ENCODE assay signal across 1 cellular context in the genomic region with DNA sequence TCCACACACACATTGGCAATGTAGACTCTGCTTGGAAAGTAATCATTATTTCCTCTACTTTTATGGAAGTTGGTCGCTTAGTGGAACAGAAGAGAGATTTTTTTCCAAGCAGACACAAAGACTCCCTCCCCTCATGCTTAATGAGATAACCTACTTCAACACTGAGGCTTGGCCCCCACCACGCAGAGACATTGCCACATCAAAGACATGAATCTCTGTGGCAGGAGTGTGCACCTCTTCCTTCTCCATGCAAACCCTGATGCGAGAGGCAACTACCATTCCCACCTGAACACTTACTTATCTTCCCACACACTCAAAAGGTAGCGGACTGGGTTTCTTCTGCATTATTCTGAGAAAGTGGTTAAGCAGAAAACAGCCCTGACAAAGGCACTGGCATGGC.
TF ChIP-seq lines count a peak whose summit lies in the region.

No MANE protein-coding gene starts in this region.

TF ChIP-seq in HepG2, 621 proteins besides CTCF, POLR2A, EP300 and RAD21:
- TF ChIP-seq RARA (CRISPR knock-in tag; IDR thresholded peaks at IDR 0.05): no peak
- no peak for TF ChIP-seq JUND (CRISPR knock-in tag; IDR thresholded peaks at IDR 0.05)
- no peak for TF ChIP-seq ZXDC (CRISPR knock-in tag; IDR thresholded peaks at IDR 0.05)
- no peak for TF ChIP-seq ZBTB7B (CRISPR knock-in tag; IDR thresholded peaks at IDR 0.05)
- no peak for TF ChIP-seq NFKBIZ (CRISPR knock-in tag; IDR thresholded peaks at IDR 0.05)
- TF ChIP-seq ZNF225 (CRISPR knock-in tag; IDR thresholded peaks at IDR 0.05): no peak
- no peak for TF ChIP-seq ZFYVE20 (CRISPR knock-in tag; IDR thresholded peaks at IDR 0.05; ENCODE audit: borderline replicate concordance, low read depth)
- no peak for TF ChIP-seq PRDM10 (CRISPR knock-in tag; IDR thresholded peaks at IDR 0.05; ENCODE audit: low read depth)
- no peak for TF ChIP-seq ZNF746 (CRISPR knock-in tag; IDR thresholded peaks at IDR 0.05)
- TF ChIP-seq, protein P1, sequence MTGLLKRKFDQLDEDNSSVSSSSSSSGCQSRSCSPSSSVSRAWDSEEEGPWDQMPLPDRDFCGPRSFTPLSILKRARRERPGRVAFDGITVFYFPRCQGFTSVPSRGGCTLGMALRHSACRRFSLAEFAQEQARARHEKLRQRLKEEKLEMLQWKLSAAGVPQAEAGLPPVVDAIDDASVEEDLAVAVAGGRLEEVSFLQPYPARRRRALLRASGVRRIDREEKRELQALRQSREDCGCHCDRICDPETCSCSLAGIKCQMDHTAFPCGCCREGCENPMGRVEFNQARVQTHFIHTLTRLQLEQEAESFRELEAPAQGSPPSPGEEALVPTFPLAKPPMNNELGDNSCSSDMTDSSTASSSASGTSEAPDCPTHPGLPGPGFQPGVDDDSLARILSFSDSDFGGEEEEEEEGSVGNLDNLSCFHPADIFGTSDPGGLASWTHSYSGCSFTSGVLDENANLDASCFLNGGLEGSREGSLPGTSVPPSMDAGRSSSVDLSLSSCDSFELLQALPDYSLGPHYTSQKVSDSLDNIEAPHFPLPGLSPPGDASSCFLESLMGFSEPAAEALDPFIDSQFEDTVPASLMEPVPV (CRISPR knock-in tag; IDR thresholded peaks at IDR 0.05): no peak
